In genomic region chr11:75355051-75355450, GRCh38 we compare ENCODE assay signal across 21 cellular contexts.
"Had no signal": no experiment of that assay in that cellular context is flagged by ENCODE, and none has a peak within 500 bp of the region (broad histone marks: within the 10 kb centered on the region; RNA-seq: fewer than 3 reads in every experiment).

No MANE protein-coding gene starts in this region.

- H3K4me3 ChIP-seq: body of pancreas, dorsolateral prefrontal cortex, mucosa of descending colon, thyroid gland had no signal

- H3K36me3 Mint-ChIP-seq: stimulated activated naive B cell treated with anti-CD40 and anti-IgM and Interleukin-4, amounts not matched to agents 10 μg/mL and 1 μg/mL and 100 μg/mL, for 72 hours had no signal

- DNase-seq: activated CD4-positive, alpha-beta T cell treated with anti-CD3 and anti-CD28 coated beads, Interleukin-2, amount 50 U/mL, for 1 hour; activated CD4-positive, CD25-positive, alpha-beta regulatory T cell treated with anti-CD3 and anti-CD28 coated beads, Interleukin-2, amount 50 U/mL, for 72 hours; activated CD8-positive, alpha-beta memory T cell treated with anti-CD3 and anti-CD28 coated beads, Interleukin-2, amount 50 U/mL, for 4 hours; activated naive CD4-positive, alpha-beta T cell treated with anti-CD3 and anti-CD28 coated beads for 36 hours; activated T-cell treated with anti-CD3 and anti-CD28 coated beads, Interleukin-2, amount 50 U/mL, for 4 hours; body of pancreas; dorsolateral prefrontal cortex; erythroblast; foreskin melanocyte; kidney glomerular epithelial cell; left ventricle myocardium superior; naive thymus-derived CD4-positive, alpha-beta T cell; stimulated activated naive B cell treated with anti-CD40 and anti-IgM and Interleukin-4, amounts not matched to agents 10 μg/mL and 1 μg/mL and 100 μg/mL, for 72 hours; thyroid gland had no signal

- H3K4me3 Mint-ChIP-seq: activated naive CD4-positive, alpha-beta T cell treated with anti-CD3 and anti-CD28 coated beads for 36 hours; activated T-cell treated with anti-CD3 and anti-CD28 coated beads, Interleukin-2, amount 50 U/mL, for 4 hours; stimulated activated naive B cell treated with anti-CD40 and anti-IgM and Interleukin-4, amounts not matched to agents 10 μg/mL and 1 μg/mL and 100 μg/mL, for 72 hours; T-helper 1 cell treated with Interleukin-12 subunit alpha and Interleukin-12 subunit beta and Interleukin-4 antibody, amounts not matched to agents 30 μg/mL and 1 μg/mL, for 36 hours had no signal

- H3K9me3 ChIP-seq: body of pancreas, mucosa of descending colon, neutrophil, thyroid gland had no signal

- H3K27ac ChIP-seq: body of pancreas, dorsolateral prefrontal cortex, neutrophil, parathyroid adenoma, thyroid gland, VCaP had no signal

- H3K9me3 Mint-ChIP-seq: activated naive CD4-positive, alpha-beta T cell treated with anti-CD3 and anti-CD28 coated beads for 36 hours; activated T-cell treated with anti-CD3 and anti-CD28 coated beads, Interleukin-2, amount 50 U/mL, for 4 hours; stimulated activated naive B cell treated with anti-CD40 and anti-IgM and Interleukin-4, amounts not matched to agents 10 μg/mL and 1 μg/mL and 100 μg/mL, for 72 hours; T-helper 1 cell treated with Interleukin-12 subunit alpha and Interleukin-12 subunit beta and Interleukin-4 antibody, amounts not matched to agents 30 μg/mL and 1 μg/mL, for 36 hours had no signal

- H2AFZ ChIP-seq: parathyroid adenoma had no signal

- H3K27ac Mint-ChIP-seq: activated naive CD4-positive, alpha-beta T cell treated with anti-CD3 and anti-CD28 coated beads for 36 hours; stimulated activated naive B cell treated with anti-CD40 and anti-IgM and Interleukin-4, amounts not matched to agents 10 μg/mL and 1 μg/mL and 100 μg/mL, for 72 hours; T-helper 1 cell treated with Interleukin-12 subunit alpha and Interleukin-12 subunit beta and Interleukin-4 antibody, amounts not matched to agents 30 μg/mL and 1 μg/mL, for 36 hours had no signal

- H3K36me3 ChIP-seq: neutrophil, thyroid gland had no signal

- FAIRE-seq: urothelium cell line had no signal

- H3K9ac ChIP-seq: parathyroid adenoma had no signal

- H3K27me3 ChIP-seq: body of pancreas, dorsolateral prefrontal cortex, neutrophil, thyroid gland had no signal

- H3K79me2 ChIP-seq: parathyroid adenoma had no signal

- H3K4me1 ChIP-seq: parathyroid adenoma had no signal

- ATAC-seq: activated T-cell treated with anti-CD3 and anti-CD28 coated beads, Interleukin-2, amount 50 U/mL, for 4 hours; body of pancreas; left ventricle myocardium superior; mucosa of descending colon; naive thymus-derived CD4-positive, alpha-beta T cell; sciatic nerve; stimulated activated naive B cell treated with anti-CD40 and anti-IgM and Interleukin-4, amounts not matched to agents 10 μg/mL and 1 μg/mL and 100 μg/mL, for 72 hours had no signal
